Comparison of ENCODE assay signal across 8 cellular contexts in genomic region chr17:73192219-73192893, GRCh38.
DNase-seq lines count a peak whose midpoint lies in the region; ATAC-seq and TF ChIP-seq lines count a peak whose summit lies in the region.

No MANE protein-coding gene starts in this region.

- H3K36me3 Mint-ChIP-seq in memory B cell, result peaks cover 2% of the 10 kb centered on the region

- no peaks in the 10 kb centered on the region for H3K27me3 Mint-ChIP-seq in memory B cell

- peaks cover 9% of the 10 kb centered on the region for H3K4me1 ChIP-seq in effector memory CD4-positive, alpha-beta T cell (ENCODE audit: control insufficient read depth, insufficient read depth, low read length, poor library complexity, severe bottlenecking)

- TF ChIP-seq POLR2A in GM19193 (IDR thresholded peaks at IDR 0.05; ENCODE audit: extremely low read depth, insufficient read depth, insufficient read length), result peak; percentile 64

- DNase-seq in NCI-H526 (lab: John Stamatoyannopoulos, UW) (peak; percentile 71 to 92), memory B cell (ENCODE audit: low spot score in 2 of 2) (peak; percentile 59 to 77)
- DNase-seq in activated CD4-positive, alpha-beta T cell treated with anti-CD3 and anti-CD28 coated beads, Interleukin-2, amount 50 U/mL, for 48 hours, result peak; percentile 65 to 72
- DNase-seq in effector memory CD4-positive, alpha-beta T cell, result peak in 2 of 3 donors; percentile 48 to 50
- DNase-seq in stimulated activated CD8-positive, alpha-beta memory T cell treated with anti-CD3 and anti-CD28 coated beads, Interleukin-15, amount 100 ng/mL, for 4 hours (ENCODE audit: low read depth in 2 of 2), result peak; percentile 33 to 42

- peak overlapping the region; percentile 87 for H3K27ac Mint-ChIP-seq in memory B cell

- H3K9me3 Mint-ChIP-seq in memory B cell, result no peaks in the 10 kb centered on the region

- H3K36me3 ChIP-seq in effector memory CD4-positive, alpha-beta T cell (ENCODE audit: control insufficient read depth, insufficient read depth, low read length), result peaks cover 12% of the 10 kb centered on the region

- H3K9me3 ChIP-seq in effector memory CD4-positive, alpha-beta T cell (ENCODE audit: control insufficient read depth, low read length), result no peaks in the 10 kb centered on the region

- ATAC-seq in HG03354 (IDR thresholded peaks at IDR 0.05; ENCODE audit: poor library complexity, severe bottlenecking, unreplicated experiment), result peak; percentile 74
- peak; percentile 81 for ATAC-seq in memory B cell (ENCODE audit: low read depth)

- no peaks in the 10 kb centered on the region for H3K27me3 ChIP-seq in effector memory CD4-positive, alpha-beta T cell (replicated peaks; ENCODE audit: control insufficient read depth, insufficient read depth, low read length, poor library complexity, severe bottlenecking)

- peaks cover 10% of the 10 kb centered on the region for H3K4me1 Mint-ChIP-seq in memory B cell

- no peak for TF ChIP-seq CTCF in C4-2B (conservative IDR thresholded peaks at IDR 0.05)

- H3K4me3 Mint-ChIP-seq in memory B cell, result peak overlapping the region; percentile 91

- H3K27ac ChIP-seq in C4-2B, result peak overlapping the region; percentile 92
- H3K27ac ChIP-seq in effector memory CD4-positive, alpha-beta T cell (ENCODE audit: insufficient read depth, low read length, poor library complexity, severe bottlenecking), result peak overlapping the region; percentile 81

- H3K4me3 ChIP-seq in effector memory CD4-positive, alpha-beta T cell (ENCODE audit: insufficient read depth, low read depth, low read length, poor library complexity, severe bottlenecking), result peak overlapping the region; percentile 92

Comparison
In these comparisons a context has a peak if more than half of its experiments do, and no peak if none do; other contexts are left out.
1. Peak in every context shown above with its lines: DNase-seq, ATAC-seq, H3K4me3 ChIP-seq and H3K27ac ChIP-seq.